Comparison of ENCODE assay signal across 2 cellular contexts in genomic region chr5:134569758-134570364, GRCh38.
TF ChIP-seq lines count a peak whose summit lies in the region.

No MANE protein-coding gene starts in this region.

TF ChIP-seq in IMR-90, 13 proteins besides CTCF, POLR2A, EP300 and RAD21:
- TF ChIP-seq MXI1 (IDR thresholded peaks at IDR 0.05; ENCODE audit: borderline replicate concordance, low read depth, low read length) = no peak
- TF ChIP-seq MAZ (IDR thresholded peaks at IDR 0.05; ENCODE audit: borderline replicate concordance, low read depth, low read length) = no peak
- TF ChIP-seq CEBPB (IDR thresholded peaks at IDR 0.05; ENCODE audit: low read depth, low read length) = no peak
- no peak for TF ChIP-seq RFX5 (IDR thresholded peaks at IDR 0.05; ENCODE audit: low read depth, low read length)

TF ChIP-seq in H1, 55 proteins besides CTCF, POLR2A, EP300 and RAD21:
- TF ChIP-seq TBP (IDR thresholded peaks at IDR 0.05; ENCODE audit: low read depth, low read length) (no peak), CREB1 (IDR thresholded peaks at IDR 0.05) (no peak), TAF1 (IDR thresholded peaks at IDR 0.05; ENCODE audit: low read depth, low read length) (no peak), KDM5A (IDR thresholded peaks at IDR 0.05; ENCODE audit: low read length) (no peak), SAP30 (IDR thresholded peaks at IDR 0.05; ENCODE audit: insufficient read depth, insufficient replicate concordance, low read length) (no peak), SIRT6 (IDR thresholded peaks at IDR 0.05; ENCODE audit: low read length) (no peak), ASH2L (IDR thresholded peaks at IDR 0.05; ENCODE audit: low read length) (no peak), KDM4A (IDR thresholded peaks at IDR 0.05; ENCODE audit: low read depth, low read length, severe bottlenecking) (no peak), SP4 (IDR thresholded peaks at IDR 0.05; ENCODE audit: low read length) (no peak), PHF8 (conservative IDR thresholded peaks at IDR 0.05; ENCODE audit: low read depth, low read length) (no peak), RFX5 (IDR thresholded peaks at IDR 0.05; ENCODE audit: borderline replicate concordance, low read depth, low read length) (no peak), FOSL1 (IDR thresholded peaks at IDR 0.05; ENCODE audit: insufficient read depth, low read depth, low read length) (no peak), BCL11A (IDR thresholded peaks at IDR 0.05; ENCODE audit: low read depth in 2 of 2, low read length in 2 of 2) (no peak)
- TF ChIP-seq, protein P1, sequence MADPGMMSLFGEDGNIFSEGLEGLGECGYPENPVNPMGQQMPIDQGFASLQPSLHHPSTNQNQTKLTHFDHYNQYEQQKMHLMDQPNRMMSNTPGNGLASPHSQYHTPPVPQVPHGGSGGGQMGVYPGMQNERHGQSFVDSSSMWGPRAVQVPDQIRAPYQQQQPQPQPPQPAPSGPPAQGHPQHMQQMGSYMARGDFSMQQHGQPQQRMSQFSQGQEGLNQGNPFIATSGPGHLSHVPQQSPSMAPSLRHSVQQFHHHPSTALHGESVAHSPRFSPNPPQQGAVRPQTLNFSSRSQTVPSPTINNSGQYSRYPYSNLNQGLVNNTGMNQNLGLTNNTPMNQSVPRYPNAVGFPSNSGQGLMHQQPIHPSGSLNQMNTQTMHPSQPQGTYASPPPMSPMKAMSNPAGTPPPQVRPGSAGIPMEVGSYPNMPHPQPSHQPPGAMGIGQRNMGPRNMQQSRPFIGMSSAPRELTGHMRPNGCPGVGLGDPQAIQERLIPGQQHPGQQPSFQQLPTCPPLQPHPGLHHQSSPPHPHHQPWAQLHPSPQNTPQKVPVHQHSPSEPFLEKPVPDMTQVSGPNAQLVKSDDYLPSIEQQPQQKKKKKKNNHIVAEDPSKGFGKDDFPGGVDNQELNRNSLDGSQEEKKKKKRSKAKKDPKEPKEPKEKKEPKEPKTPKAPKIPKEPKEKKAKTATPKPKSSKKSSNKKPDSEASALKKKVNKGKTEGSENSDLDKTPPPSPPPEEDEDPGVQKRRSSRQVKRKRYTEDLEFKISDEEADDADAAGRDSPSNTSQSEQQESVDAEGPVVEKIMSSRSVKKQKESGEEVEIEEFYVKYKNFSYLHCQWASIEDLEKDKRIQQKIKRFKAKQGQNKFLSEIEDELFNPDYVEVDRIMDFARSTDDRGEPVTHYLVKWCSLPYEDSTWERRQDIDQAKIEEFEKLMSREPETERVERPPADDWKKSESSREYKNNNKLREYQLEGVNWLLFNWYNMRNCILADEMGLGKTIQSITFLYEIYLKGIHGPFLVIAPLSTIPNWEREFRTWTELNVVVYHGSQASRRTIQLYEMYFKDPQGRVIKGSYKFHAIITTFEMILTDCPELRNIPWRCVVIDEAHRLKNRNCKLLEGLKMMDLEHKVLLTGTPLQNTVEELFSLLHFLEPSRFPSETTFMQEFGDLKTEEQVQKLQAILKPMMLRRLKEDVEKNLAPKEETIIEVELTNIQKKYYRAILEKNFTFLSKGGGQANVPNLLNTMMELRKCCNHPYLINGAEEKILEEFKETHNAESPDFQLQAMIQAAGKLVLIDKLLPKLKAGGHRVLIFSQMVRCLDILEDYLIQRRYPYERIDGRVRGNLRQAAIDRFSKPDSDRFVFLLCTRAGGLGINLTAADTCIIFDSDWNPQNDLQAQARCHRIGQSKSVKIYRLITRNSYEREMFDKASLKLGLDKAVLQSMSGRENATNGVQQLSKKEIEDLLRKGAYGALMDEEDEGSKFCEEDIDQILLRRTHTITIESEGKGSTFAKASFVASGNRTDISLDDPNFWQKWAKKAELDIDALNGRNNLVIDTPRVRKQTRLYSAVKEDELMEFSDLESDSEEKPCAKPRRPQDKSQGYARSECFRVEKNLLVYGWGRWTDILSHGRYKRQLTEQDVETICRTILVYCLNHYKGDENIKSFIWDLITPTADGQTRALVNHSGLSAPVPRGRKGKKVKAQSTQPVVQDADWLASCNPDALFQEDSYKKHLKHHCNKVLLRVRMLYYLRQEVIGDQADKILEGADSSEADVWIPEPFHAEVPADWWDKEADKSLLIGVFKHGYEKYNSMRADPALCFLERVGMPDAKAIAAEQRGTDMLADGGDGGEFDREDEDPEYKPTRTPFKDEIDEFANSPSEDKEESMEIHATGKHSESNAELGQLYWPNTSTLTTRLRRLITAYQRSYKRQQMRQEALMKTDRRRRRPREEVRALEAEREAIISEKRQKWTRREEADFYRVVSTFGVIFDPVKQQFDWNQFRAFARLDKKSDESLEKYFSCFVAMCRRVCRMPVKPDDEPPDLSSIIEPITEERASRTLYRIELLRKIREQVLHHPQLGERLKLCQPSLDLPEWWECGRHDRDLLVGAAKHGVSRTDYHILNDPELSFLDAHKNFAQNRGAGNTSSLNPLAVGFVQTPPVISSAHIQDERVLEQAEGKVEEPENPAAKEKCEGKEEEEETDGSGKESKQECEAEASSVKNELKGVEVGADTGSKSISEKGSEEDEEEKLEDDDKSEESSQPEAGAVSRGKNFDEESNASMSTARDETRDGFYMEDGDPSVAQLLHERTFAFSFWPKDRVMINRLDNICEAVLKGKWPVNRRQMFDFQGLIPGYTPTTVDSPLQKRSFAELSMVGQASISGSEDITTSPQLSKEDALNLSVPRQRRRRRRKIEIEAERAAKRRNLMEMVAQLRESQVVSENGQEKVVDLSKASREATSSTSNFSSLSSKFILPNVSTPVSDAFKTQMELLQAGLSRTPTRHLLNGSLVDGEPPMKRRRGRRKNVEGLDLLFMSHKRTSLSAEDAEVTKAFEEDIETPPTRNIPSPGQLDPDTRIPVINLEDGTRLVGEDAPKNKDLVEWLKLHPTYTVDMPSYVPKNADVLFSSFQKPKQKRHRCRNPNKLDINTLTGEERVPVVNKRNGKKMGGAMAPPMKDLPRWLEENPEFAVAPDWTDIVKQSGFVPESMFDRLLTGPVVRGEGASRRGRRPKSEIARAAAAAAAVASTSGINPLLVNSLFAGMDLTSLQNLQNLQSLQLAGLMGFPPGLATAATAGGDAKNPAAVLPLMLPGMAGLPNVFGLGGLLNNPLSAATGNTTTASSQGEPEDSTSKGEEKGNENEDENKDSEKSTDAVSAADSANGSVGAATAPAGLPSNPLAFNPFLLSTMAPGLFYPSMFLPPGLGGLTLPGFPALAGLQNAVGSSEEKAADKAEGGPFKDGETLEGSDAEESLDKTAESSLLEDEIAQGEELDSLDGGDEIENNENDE (IDR thresholded peaks at IDR 0.05; ENCODE audit: insufficient replicate concordance, low read length) = no peak
- TF ChIP-seq, protein P2, sequence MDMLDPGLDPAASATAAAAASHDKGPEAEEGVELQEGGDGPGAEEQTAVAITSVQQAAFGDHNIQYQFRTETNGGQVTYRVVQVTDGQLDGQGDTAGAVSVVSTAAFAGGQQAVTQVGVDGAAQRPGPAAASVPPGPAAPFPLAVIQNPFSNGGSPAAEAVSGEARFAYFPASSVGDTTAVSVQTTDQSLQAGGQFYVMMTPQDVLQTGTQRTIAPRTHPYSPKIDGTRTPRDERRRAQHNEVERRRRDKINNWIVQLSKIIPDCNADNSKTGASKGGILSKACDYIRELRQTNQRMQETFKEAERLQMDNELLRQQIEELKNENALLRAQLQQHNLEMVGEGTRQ (IDR thresholded peaks at IDR 0.05; ENCODE audit: low read length) = no peak
